ENCODE assay signal across 10 cellular contexts in genomic region chr11:119167933-119168332, GRCh38. TPM values are rescaled to one million over a fixed set of nuclear protein-coding genes. Genes with fewer than 3 reads are reported as not detected.
DNase-seq lines count a peak whose midpoint lies in the region; ATAC-seq and TF ChIP-seq lines count a peak whose summit lies in the region.
"Had no signal": no experiment of that assay in that cellular context is flagged by ENCODE, and none has a peak within 500 bp of the region (broad histone marks: within the 10 kb centered on the region; RNA-seq: fewer than 3 reads in every experiment).

No MANE protein-coding gene starts in this region.

- intact Hi-C loops in breast epithelium (cut with DNase I; ENCODE audit: low total_unique reads), result no loop called here

- H3K4me1 Mint-ChIP-seq in naive B cell, result peaks cover 3 to 5% (median 4%) of the 10 kb centered on the region in 3 donors

- H3K4me1 ChIP-seq in ACC112 (ENCODE audit: control insufficient read depth, insufficient read depth, low read length, unreplicated experiment) (peaks cover 12% of the 10 kb centered on the region), HEK293 (ENCODE audit: control insufficient read depth, insufficient read depth, low read length) (no peaks in the 10 kb centered on the region), breast epithelium (no peaks in the 10 kb centered on the region), Peyer's patch (no peaks in the 10 kb centered on the region)

- H3K79me2 ChIP-seq in ACC112 (ENCODE audit: control insufficient read depth, insufficient read depth, low read length, unreplicated experiment), result no peaks in the 10 kb centered on the region

- H3K9me3 Mint-ChIP-seq in naive B cell, result no peaks in the 10 kb centered on the region

- H3K27ac Mint-ChIP-seq in naive B cell, result peak overlapping the region in 3 of 6 donors; percentile 62 to 81 (median 78)

- CTCF ChIA-PET in HEK293 (lab: Yijun Ruan, JAX), result interaction anchor here (0.6 to 0.7 kb wide), 5 partner anchors 28 to 852 kb away, joined by 3 to 4 read pairs (median 3); no protein-coding TSS in a partner anchor

- H2AFZ ChIP-seq in ACC112 (ENCODE audit: low read length, unreplicated experiment), result no peak overlapping the region

- peak overlapping the region; percentile 50 to 92 (median 82) for H3K4me3 Mint-ChIP-seq in naive B cell

- no peak for TF ChIP-seq POLR2A in breast epithelium (IDR thresholded peaks at IDR 0.05)
- no peak for TF ChIP-seq POLR2A in Peyer's patch (IDR thresholded peaks at IDR 0.05)

- POLR2A ChIA-PET in HEK293 (lab: Yijun Ruan, JAX), result no interaction called here

- H3K27me3 ChIP-seq in ACC112 (ENCODE audit: insufficient read depth, low read length), result no peaks in the 10 kb centered on the region
- no peaks in the 10 kb centered on the region for H3K27me3 ChIP-seq in breast epithelium
- no peaks in the 10 kb centered on the region for H3K27me3 ChIP-seq in Peyer's patch
- H3K27me3 ChIP-seq: esophagus muscularis mucosa had no signal

- H3K4me3 ChIP-seq in ACC112 (ENCODE audit: low read depth, low read length), result peak overlapping the region; percentile 89; the same call in 1 of the 2 replicates
- no peak overlapping the region for H3K4me3 ChIP-seq in HEK293 (ENCODE audit: low read depth, low read length)
- peak overlapping the region in 1 of 3 donors; percentile 96 for H3K4me3 ChIP-seq in breast epithelium
- H3K4me3 ChIP-seq in Peyer's patch, result no peak overlapping the region

- H3K27ac ChIP-seq in ACC112 (ENCODE audit: low read depth, low read length) (no peak overlapping the region), HEK293 (ENCODE audit: extremely low read depth, low read depth, low read length) (no peak overlapping the region), breast epithelium (peak overlapping the region; percentile 95 to 98), Peyer's patch (peak overlapping the region in 1 of 4 donors; percentile 88)

- ATAC-seq in naive B cell (ENCODE audit: low read depth in 2 of 2) (no peak), GM19452 (IDR thresholded peaks at IDR 0.05; ENCODE audit: unreplicated experiment) (no peak), HG03439 (IDR thresholded peaks at IDR 0.05; ENCODE audit: unreplicated experiment) (no peak)

- H3K36me3 ChIP-seq in ACC112 (ENCODE audit: insufficient read depth, low read length) (no peaks in the 10 kb centered on the region), HEK293 (ENCODE audit: control insufficient read depth in 2 of 2, insufficient read depth in 1 of 2, low read length in 2 of 2) (no peaks in the 10 kb centered on the region), breast epithelium (no peaks in the 10 kb centered on the region), Peyer's patch (no peaks in the 10 kb centered on the region)

- H3K9me3 ChIP-seq in HEK293 (ENCODE audit: control insufficient read depth, insufficient read depth, low read depth, low read length) (no peaks in the 10 kb centered on the region), breast epithelium (no peaks in the 10 kb centered on the region), Peyer's patch (no peaks in the 10 kb centered on the region)
- H3K9me3 ChIP-seq: esophagus muscularis mucosa had no signal

- TF ChIP-seq CTCF in HEK293 (tag by site-specific recombination; IDR thresholded peaks at IDR 0.05), result no peak
- no peak for TF ChIP-seq CTCF in breast epithelium (IDR thresholded peaks at IDR 0.05)
- no peak for TF ChIP-seq CTCF in Peyer's patch (IDR thresholded peaks at IDR 0.05)

- DNase-seq in breast epithelium (ENCODE audit: low spot score in 2 of 2) (no peak), naive B cell (no peak), Peyer's patch (no peak), epidermal melanocyte (ENCODE audit: insufficient read length, low spot score) (no peak)

- H3K36me3 Mint-ChIP-seq in naive B cell, result no peaks in the 10 kb centered on the region

- H3K27me3 Mint-ChIP-seq in naive B cell, result no peaks in the 10 kb centered on the region

TF ChIP-seq in HEK293, 187 proteins besides CTCF, POLR2A, EP300 and RAD21:
- TF ChIP-seq EGR2 (tag by site-specific recombination; IDR thresholded peaks at IDR 0.05; ENCODE audit: low read depth) (peak; percentile 67), ZFHX2 (tag by site-specific recombination; conservative IDR thresholded peaks at IDR 0.05) (peak; percentile 77), ZNF292 (tag by site-specific recombination; IDR thresholded peaks at IDR 0.05; ENCODE audit: borderline replicate concordance, low read depth) (no peak), ZNF692 (tag by site-specific recombination; IDR thresholded peaks at IDR 0.05) (no peak), ZNF624 (tag by site-specific recombination; IDR thresholded peaks at IDR 0.05) (no peak)

RNA-seq across cellular contexts. Expression of gene NLRX1, which starts 0.6 kb away (rescaled TPM):
- total RNA-seq in breast epithelium (10 to 100 TPM; 11.5 to 16.1 (median 13.3) TPM), Peyer's patch (10 to 100 TPM in 3 of 4 donors, 1 to 10 TPM in 1; 8.3 to 28.6 (median 21.3) TPM)
- polyA plus RNA-seq in naive B cell (ENCODE audit: low read depth in 6 of 6), result 1 to 10 TPM; 2.1 to 4.1 (median 2.8) TPM

RNA-seq across cellular contexts. Expression of gene NHERF4, which starts 17.3 kb away (rescaled TPM):
- 1 to 10 TPM in 2 of 3 donors, under 1 TPM in 1; 0.32 to 2.6 (median 1.2) TPM for total RNA-seq in breast epithelium
- not detected for polyA plus RNA-seq in naive B cell (ENCODE audit: low read depth in 6 of 6)
- total RNA-seq in Peyer's patch, result 100 to 1,000 TPM in 3 of 4 donors, 10 to 100 TPM in 1; 31.4 to 222 (median 173) TPM
- total RNA-seq: SK-MEL-5 had no signal

RNA-seq across cellular contexts. Expression of gene ABCG4, which starts 19.1 kb away (rescaled TPM):
- total RNA-seq in breast epithelium, result under 1 TPM in 1 of 3 donors, not detected in 2; 0.16 TPM
- polyA plus RNA-seq in naive B cell (ENCODE audit: low read depth in 6 of 6), result not detected
- not detected for total RNA-seq in Peyer's patch

RNA-seq across cellular contexts. Expression of gene CBL, which starts 38.2 kb away (rescaled TPM):
- 10 to 100 TPM; 13.1 to 17.0 (median 14.3) TPM for total RNA-seq in breast epithelium
- 10 to 100 TPM in 5 of 6 donors, 1 to 10 TPM in 1; 8.3 to 22.0 (median 14.4) TPM for polyA plus RNA-seq in naive B cell (ENCODE audit: low read depth in 6 of 6)
- 10 to 100 TPM; 11.1 to 20.6 (median 15.9) TPM for total RNA-seq in Peyer's patch

RNA-seq across cellular contexts. Expression of gene HINFP, which starts 46.6 kb away (rescaled TPM):
- total RNA-seq in breast epithelium, result 10 to 100 TPM; 17.9 to 29.6 (median 29.2) TPM
- 10 to 100 TPM in 3 of 6 donors, 1 to 10 TPM in 3; 7.0 to 19.3 (median 9.9) TPM for polyA plus RNA-seq in naive B cell (ENCODE audit: low read depth in 6 of 6)
- total RNA-seq in Peyer's patch, result 10 to 100 TPM; 28.1 to 67.9 (median 49.0) TPM

Comparison
In these comparisons a context has a peak if more than half of its experiments do, and no peak if none do; other contexts are left out.
1. H3K27ac ChIP-seq: peak in breast epithelium (2 of 2); none in ACC112 (single experiment) and HEK293 (single experiment).
2. RNA of gene NHERF4, which starts 17.3 kb away (total RNA-seq): 31.4 to 222 TPM in Peyer's patch; 0.32 to 2.6 TPM in breast epithelium; every median in the first group is over 4 times any median in the second.